Comparison of ENCODE assay signal across 8 cellular contexts in the genomic region with DNA sequence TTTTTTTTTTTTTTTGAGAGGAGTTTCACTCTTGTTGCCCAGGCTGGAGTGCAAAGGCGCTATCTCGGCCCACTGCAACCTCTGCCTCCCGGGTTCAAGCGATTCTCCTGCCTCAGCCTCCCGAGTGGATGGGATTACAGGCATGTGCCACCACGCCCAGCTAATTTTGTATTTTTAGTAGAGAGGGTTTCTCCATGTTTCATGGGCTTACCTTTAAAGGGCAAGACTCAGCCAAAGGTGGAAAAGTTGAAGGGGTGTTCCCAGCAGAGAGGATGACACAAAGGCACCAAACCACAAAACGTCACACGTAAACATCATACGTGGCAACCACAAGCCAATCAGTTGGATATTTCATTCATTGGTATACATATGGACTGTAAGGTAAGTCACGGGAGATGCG. TPM values are rescaled to one million over a fixed set of nuclear protein-coding genes. Genes with fewer than 3 reads are reported as not detected.
DNase-seq lines count a peak whose midpoint lies in the region; ATAC-seq and TF ChIP-seq lines count a peak whose summit lies in the region.
"Not testable (repeated sequence)": the region's sequence is repeated elsewhere in the genome, so short reads cannot be mapped to it uniquely, and the experiment has no call there.

No MANE protein-coding gene starts in this region.

- H3K27ac ChIP-seq in SU-DHL-6 (ENCODE audit: low read depth, low read length) (peak overlapping the region; percentile 94), esophagus muscularis mucosa (replicated peaks in 1 of 4) (peak overlapping the region; percentile 94 to 98 (median 94)), upper lobe of left lung (peak overlapping the region; percentile 95 to 99 (median 96))

- H3K4me1 ChIP-seq in esophagus muscularis mucosa (peaks cover 0 to 28% (median 13%) of the 10 kb centered on the region in 4 donors), upper lobe of left lung (peaks cover 0 to 17% (median 4%) of the 10 kb centered on the region in 4 donors)

- H3K36me3 ChIP-seq in SU-DHL-6 (ENCODE audit: low read length); esophagus muscularis mucosa; upper lobe of left lung: not testable (repeated sequence)

- not testable (repeated sequence) for H3K27me3 Mint-ChIP-seq in activated naive CD8-positive, alpha-beta T cell treated with anti-CD3 and anti-CD28 coated beads for 36 hours; nephron progenitor cell (ENCODE audit: low read depth, poor library complexity)

- peak overlapping the region; percentile 97 for H3K27ac Mint-ChIP-seq in activated naive CD8-positive, alpha-beta T cell treated with anti-CD3 and anti-CD28 coated beads for 36 hours
- H3K27ac Mint-ChIP-seq in nephron progenitor cell: not testable (repeated sequence)

- peaks cover 52% of the 10 kb centered on the region for H3F3A ChIP-seq in SU-DHL-6 (ENCODE audit: insufficient read depth)

- H2AFZ ChIP-seq in SU-DHL-6 (ENCODE audit: low read depth, low read length, severe bottlenecking): not testable (repeated sequence)

- H3K4me3 ChIP-seq in GM08714 (ENCODE audit: low read length) (peak overlapping the region; percentile 70; the same call in 1 of the 2 replicates), esophagus muscularis mucosa (peak overlapping the region in 2 of 4 donors; percentile 68 to 76), upper lobe of left lung (peak overlapping the region in 1 of 4 donors; percentile 68)
- not testable (repeated sequence) for H3K4me3 ChIP-seq in SU-DHL-6 (ENCODE audit: insufficient read depth, low read length, poor library complexity, severe bottlenecking)

- H3K9ac ChIP-seq in SU-DHL-6 (ENCODE audit: low read length): peak overlapping the region; percentile 74

- not testable (repeated sequence) for TF ChIP-seq CTCF in SU-DHL-6 (IDR thresholded peaks at IDR 0.05; ENCODE audit: insufficient read depth, low read length, poor library complexity, severe bottlenecking); esophagus muscularis mucosa (IDR thresholded peaks at IDR 0.05); nephron progenitor cell (IDR thresholded peaks at IDR 0.05); upper lobe of left lung (IDR thresholded peaks at IDR 0.05)

- not testable (repeated sequence) for H3K79me2 ChIP-seq in SU-DHL-6 (ENCODE audit: insufficient read depth, low read length)

- DNase-seq in activated CD8-positive, alpha-beta memory T cell treated with anti-CD3 and anti-CD28 coated beads for 24 hours: peak; percentile 69
- peak; percentile 47 for DNase-seq in activated naive CD8-positive, alpha-beta T cell treated with anti-CD3 and anti-CD28 coated beads for 36 hours
- not testable (repeated sequence) for DNase-seq in esophagus muscularis mucosa (ENCODE audit: extremely low spot score); nephron progenitor cell; upper lobe of left lung
- peak in 2 of 3 experiments; percentile 47 to 57 for DNase-seq in stimulated activated CD4-positive, alpha-beta T cell treated with anti-CD3 and anti-CD28 coated beads, TNF-alpha, amount 100 ng/mL, for 4 hours (ENCODE audit: low read depth in 3 of 3)

- TF ChIP-seq EP300 in esophagus muscularis mucosa (IDR thresholded peaks at IDR 0.05); upper lobe of left lung (IDR thresholded peaks at IDR 0.05): not testable (repeated sequence)

- peak overlapping the region; percentile 96 for H3K4me2 ChIP-seq in SU-DHL-6 (ENCODE audit: low read depth, low read length, poor library complexity, severe bottlenecking)

- H3K9me3 ChIP-seq in SU-DHL-6 (ENCODE audit: insufficient read depth, low read length); esophagus muscularis mucosa; upper lobe of left lung: not testable (repeated sequence)

- not testable (repeated sequence) for H3K27me3 ChIP-seq in SU-DHL-6 (ENCODE audit: low read length); esophagus muscularis mucosa; upper lobe of left lung

- peaks cover 45% of the 10 kb centered on the region for H3K4me1 Mint-ChIP-seq in activated naive CD8-positive, alpha-beta T cell treated with anti-CD3 and anti-CD28 coated beads for 36 hours
- H3K4me1 Mint-ChIP-seq in nephron progenitor cell: not testable (repeated sequence)

- ATAC-seq in upper lobe of left lung (ENCODE audit: low FRiP score in 2 of 2): not testable (repeated sequence)

- H3K9me2 ChIP-seq in SU-DHL-6 (replicated peaks; ENCODE audit: insufficient read depth, low read length): not testable (repeated sequence)

- H4K20me1 ChIP-seq in SU-DHL-6 (ENCODE audit: low read depth, low read length): not testable (repeated sequence)

- intact Hi-C loops in esophagus muscularis mucosa (cut with DNase I): not testable (repeated sequence)

- H3K9me3 Mint-ChIP-seq in activated naive CD8-positive, alpha-beta T cell treated with anti-CD3 and anti-CD28 coated beads for 36 hours; nephron progenitor cell: not testable (repeated sequence)

- peak overlapping the region; percentile 85 for H3K4me3 Mint-ChIP-seq in activated naive CD8-positive, alpha-beta T cell treated with anti-CD3 and anti-CD28 coated beads for 36 hours
- peak overlapping the region; percentile 51 for H3K4me3 Mint-ChIP-seq in nephron progenitor cell

- peaks cover 40% of the 10 kb centered on the region for H3K36me3 Mint-ChIP-seq in activated naive CD8-positive, alpha-beta T cell treated with anti-CD3 and anti-CD28 coated beads for 36 hours
- not testable (repeated sequence) for H3K36me3 Mint-ChIP-seq in nephron progenitor cell (ENCODE audit: low read depth)

- not testable (repeated sequence) for TF ChIP-seq POLR2A in esophagus muscularis mucosa (IDR thresholded peaks at IDR 0.05; ENCODE audit: low read depth); upper lobe of left lung (IDR thresholded peaks at IDR 0.05)

- 76% methylated on average over 11 of the region's 11 CpGs for WGBS in esophagus muscularis mucosa
- WGBS in upper lobe of left lung, 2 donors: 78% methylated on average over 11 of the region's 11 CpGs

RNA-seq across cellular contexts. Expression of a gene that starts 1.1 kb away (rescaled TPM):
- 10 to 100 TPM; 53.6 to 61.5 TPM for total RNA-seq in activated naive CD8-positive, alpha-beta T cell treated with anti-CD3 and anti-CD28 coated beads for 36 hours
- total RNA-seq in esophagus muscularis mucosa (10 to 100 TPM; 27.5 to 54.0 (median 31.2) TPM), upper lobe of left lung (10 to 100 TPM; 27.1 to 89.1 (median 39.3) TPM)

RNA-seq across cellular contexts. Expression of a gene that starts 52.8 kb away (rescaled TPM):
- 10 to 100 TPM; 11.1 to 11.3 TPM for total RNA-seq in activated naive CD8-positive, alpha-beta T cell treated with anti-CD3 and anti-CD28 coated beads for 36 hours
- total RNA-seq in esophagus muscularis mucosa: 10 to 100 TPM in 1 of 4 donors, 1 to 10 TPM in 3; 8.4 to 13.3 (median 9.3) TPM
- total RNA-seq in upper lobe of left lung: 10 to 100 TPM in 4 of 6 donors, 1 to 10 TPM in 2; 5.0 to 17.8 (median 14.1) TPM

RNA-seq across cellular contexts. Expression of a gene that starts 53.0 kb away (rescaled TPM):
- 1 to 10 TPM; 3.1 to 3.2 TPM for total RNA-seq in activated naive CD8-positive, alpha-beta T cell treated with anti-CD3 and anti-CD28 coated beads for 36 hours
- total RNA-seq in esophagus muscularis mucosa: 100 to 1,000 TPM in 1 of 4 donors, 10 to 100 TPM in 3; 75.4 to 119 (median 81.8) TPM
- total RNA-seq in upper lobe of left lung: 10 to 100 TPM; 12.5 to 49.2 (median 19.5) TPM
